Comparison of ENCODE assay signal across 8 cellular contexts in genomic region chr5:177311723-177312648, GRCh38. TPM values are rescaled to one million over a fixed set of nuclear protein-coding genes. Genes with fewer than 3 reads are reported as not detected.
DNase-seq lines count a peak whose midpoint lies in the region; ATAC-seq and TF ChIP-seq lines count a peak whose summit lies in the region.

TSS of gene MXD3 (minus strand) at chr5:177311898. CDS start at chr5:177311830, 68 bp downstream.

- H2AFZ ChIP-seq in PC-3 (ENCODE audit: low read length), result peak within 1 kb of the TSS; percentile 96

- POLR2A ChIA-PET in PC-3 (lab: Charles Lee; ENCODE audit: unreplicated experiment), result interaction anchor here (0.6 kb wide), 1 partner anchor 136 kb away, joined by 4 read pairs; no protein-coding TSS in a partner anchor

- H3F3A ChIP-seq in PC-3 (ENCODE audit: low read length, unreplicated experiment), result no peaks in the 10 kb centered on the region

- ATAC-seq in GM21723 (IDR thresholded peaks at IDR 0.05; ENCODE audit: unreplicated experiment), result peak; percentile 69
- ATAC-seq in PC-3, result peak; percentile 72

- peaks cover 28% of the 10 kb centered on the region for H3K79me2 ChIP-seq in PC-3 (ENCODE audit: low read length)

- H3K27ac ChIP-seq in PC-3 (ENCODE audit: low read length) (peak within 1 kb of the TSS; percentile 95), esophagus (ENCODE audit: low read depth in 2 of 2, low read length in 1 of 2) (peak within 1 kb of the TSS in 1 of 2 donors; percentile 76), muscle layer of duodenum (ENCODE audit: low read length) (peak within 1 kb of the TSS; percentile 8)

- no peaks in the 10 kb centered on the region for H3K27me3 ChIP-seq in PC-3 (ENCODE audit: low read length)
- no peaks in the 10 kb centered on the region for H3K27me3 ChIP-seq in esophagus (ENCODE audit: control insufficient read depth in 1 of 2, insufficient read depth in 2 of 2, low read length in 2 of 2)
- no peaks in the 10 kb centered on the region for H3K27me3 ChIP-seq in muscle layer of duodenum (ENCODE audit: low read depth, low read length)

- H3K9me3 ChIP-seq in PC-3 (ENCODE audit: low read length) (no peaks in the 10 kb centered on the region), esophagus (ENCODE audit: control insufficient read depth in 2 of 2, insufficient read depth in 1 of 2, low read depth in 1 of 2, low read length in 1 of 2) (peaks cover 0 to 3% of the 10 kb centered on the region in 2 donors), muscle layer of duodenum (ENCODE audit: control insufficient read depth in 1 of 2, low read length in 2 of 2) (no peaks in the 10 kb centered on the region)

- BruUV-seq in PC-3 (replicated peaks; lab: Mats Ljungman, UMichigan), result no TSS peak

- peak within 1 kb of the TSS; percentile 97 for H3K9ac ChIP-seq in PC-3 (ENCODE audit: low read length)

- H3K9me2 ChIP-seq in PC-3 (replicated peaks; ENCODE audit: low read length), result no peaks in the 10 kb centered on the region

- H3K36me3 ChIP-seq in PC-3 (ENCODE audit: low read depth, low read length) (peaks cover 4% of the 10 kb centered on the region; the same call in 1 of the 2 replicates), esophagus (ENCODE audit: control insufficient read depth in 2 of 2, insufficient read depth in 2 of 2, low read length in 1 of 2) (peaks cover 0 to 11% of the 10 kb centered on the region in 2 donors), muscle layer of duodenum (ENCODE audit: control insufficient read depth in 1 of 2, insufficient read depth in 2 of 2, low read length in 2 of 2) (peaks cover under 1 to 6% of the 10 kb centered on the region in 2 donors)

- peak within 1 kb of the TSS; percentile 78 for H3K4me2 ChIP-seq in PC-3 (ENCODE audit: low read length)

- DNase-seq in DMS79 (lab: John Stamatoyannopoulos, UW) (peak; percentile 83), KBM-7 (peak; percentile 98), PC-3 (peak; percentile 99), activated T-cell treated with anti-CD3 and anti-CD28 coated beads for 4 hours (peak; percentile 91)
- DNase-seq in stimulated activated CD8-positive, alpha-beta memory T cell treated with anti-CD3 and anti-CD28 coated beads, Interleukin-7, amount 100 ng/mL, for 1 hour (ENCODE audit: low read depth in 2 of 2), result peak; percentile 80 to 81

- intact Hi-C loops in PC-3 (cut with micrococcal nuclease), result no loop called here

- TF ChIP-seq CTCF in PC-3 (conservative IDR thresholded peaks at IDR 0.05; ENCODE audit: low read depth, low read length), result no peak

- CTCF ChIA-PET in PC-3 (lab: Charles Lee), result interaction anchor here (0.6 kb wide), 3 partner anchors 10 to 193 kb away, joined by 3 read pairs; partner anchors contain the start of gene PDLIM7

- no peaks in the 10 kb centered on the region; the same call in 1 of the 2 replicates for H4K20me1 ChIP-seq in PC-3 (ENCODE audit: low read length)

- WGBS in esophagus, 2 donors, result 0 to 1% methylated on average over 78 of the region's 78 CpGs

- H3K4me3 ChIP-seq in PC-3 (ENCODE audit: low read length) (peak within 1 kb of the TSS; percentile 76), esophagus (ENCODE audit: low read depth in 1 of 2, low read length in 2 of 2) (peak within 1 kb of the TSS; percentile 46), muscle layer of duodenum (ENCODE audit: low read depth in 1 of 2, low read length in 2 of 2) (peak within 1 kb of the TSS; percentile 48 to 77)

- peaks cover 22% of the 10 kb centered on the region for H3K4me1 ChIP-seq in PC-3 (ENCODE audit: insufficient read depth, low read length)
- peaks cover 14 to 15% of the 10 kb centered on the region in 2 donors for H3K4me1 ChIP-seq in esophagus (ENCODE audit: control insufficient read depth in 2 of 2, insufficient read depth in 2 of 2, low read length in 1 of 2)
- H3K4me1 ChIP-seq in muscle layer of duodenum (ENCODE audit: control insufficient read depth in 1 of 2, insufficient read depth in 2 of 2, low read length in 2 of 2), result peaks cover 0 to 25% of the 10 kb centered on the region in 2 donors

- in situ Hi-C loops in KBM-7 (cut with MboI; ENCODE audit: low pct_unique_long_range_greater_than_20kb, low sequenced_read_pairs), result no loop called here

RNA-seq across cellular contexts. Expression of gene MXD3, which starts in this region (rescaled TPM):
- 45.7 and 55.1 TPM in 2 replicates for total RNA-seq in PC-3 (2014; rRNA removed)
- polyA plus RNA-seq in esophagus, result 10 to 100 TPM; 14.4 to 32.3 TPM
